ENCODE assay signal across 23 cellular contexts in genomic region chr12:114528766-114529165, GRCh38.
"Had no signal": no experiment of that assay in that cellular context is flagged by ENCODE, and none has a peak within 500 bp of the region (broad histone marks: within the 10 kb centered on the region; RNA-seq: fewer than 3 reads in every experiment).

No MANE protein-coding gene starts in this region.

- H3K27ac ChIP-seq: colonic mucosa, epithelial cell of prostate, esophagus squamous epithelium, gastrocnemius medialis, heart right ventricle, left lung, lower lobe of right lung had no signal

- H3K27ac Mint-ChIP-seq: dendritic cell treated with granulocyte-macrophage colony-stimulating factor and Interleukin-4, amounts not matched to agents 40 ng/mL and 50 ng/mL, for 4 days; effector memory CD8-positive, alpha-beta T cell; endodermal cell had no signal

- ATAC-seq: effector memory CD8-positive, alpha-beta T cell; esophagus mucosa; gastrocnemius medialis; heart right ventricle; left cardiac atrium; left lung; left ventricle myocardium superior; lower lobe of right lung had no signal

- H3K27me3 ChIP-seq: colonic mucosa had no signal

- DNase-seq: colonic mucosa; cortex of kidney; effector CD8-positive, alpha-beta T cell; effector memory CD8-positive, alpha-beta T cell; endodermal cell; erythroblast; esophagus squamous epithelium; foreskin fibroblast; foreskin melanocyte; gastrocnemius medialis; glutamatergic neuron; head of caudate nucleus; heart right ventricle; hippocampal formation; left cardiac atrium; left lung; left ventricle myocardium superior; lower lobe of right lung; mesenchymal stem cell; midbrain had no signal

- H3K27me3 Mint-ChIP-seq: dendritic cell treated with granulocyte-macrophage colony-stimulating factor and Interleukin-4, amounts not matched to agents 40 ng/mL and 50 ng/mL, for 4 days; effector memory CD8-positive, alpha-beta T cell had no signal

- H3K9me3 ChIP-seq: colonic mucosa, esophagus squamous epithelium, gastrocnemius medialis, left lung, lower lobe of right lung had no signal

- H3K4me3 Mint-ChIP-seq: dendritic cell treated with granulocyte-macrophage colony-stimulating factor and Interleukin-4, amounts not matched to agents 40 ng/mL and 50 ng/mL, for 4 days; effector memory CD8-positive, alpha-beta T cell; endodermal cell had no signal

- H3K4me3 ChIP-seq: colonic mucosa, esophagus squamous epithelium, gastrocnemius medialis, heart right ventricle, left lung, lower lobe of right lung had no signal

- H3K9me3 Mint-ChIP-seq: dendritic cell treated with granulocyte-macrophage colony-stimulating factor and Interleukin-4, amounts not matched to agents 40 ng/mL and 50 ng/mL, for 4 days had no signal

- H3K4me1 ChIP-seq: colonic mucosa, esophagus squamous epithelium, gastrocnemius medialis, heart right ventricle, left lung, lower lobe of right lung had no signal

- H3K36me3 ChIP-seq: colonic mucosa, esophagus squamous epithelium, gastrocnemius medialis, heart right ventricle, left lung, lower lobe of right lung had no signal

- H3K4me1 Mint-ChIP-seq: endodermal cell had no signal
